21 cellular contexts compared by ENCODE assay signal in the genomic region with DNA sequence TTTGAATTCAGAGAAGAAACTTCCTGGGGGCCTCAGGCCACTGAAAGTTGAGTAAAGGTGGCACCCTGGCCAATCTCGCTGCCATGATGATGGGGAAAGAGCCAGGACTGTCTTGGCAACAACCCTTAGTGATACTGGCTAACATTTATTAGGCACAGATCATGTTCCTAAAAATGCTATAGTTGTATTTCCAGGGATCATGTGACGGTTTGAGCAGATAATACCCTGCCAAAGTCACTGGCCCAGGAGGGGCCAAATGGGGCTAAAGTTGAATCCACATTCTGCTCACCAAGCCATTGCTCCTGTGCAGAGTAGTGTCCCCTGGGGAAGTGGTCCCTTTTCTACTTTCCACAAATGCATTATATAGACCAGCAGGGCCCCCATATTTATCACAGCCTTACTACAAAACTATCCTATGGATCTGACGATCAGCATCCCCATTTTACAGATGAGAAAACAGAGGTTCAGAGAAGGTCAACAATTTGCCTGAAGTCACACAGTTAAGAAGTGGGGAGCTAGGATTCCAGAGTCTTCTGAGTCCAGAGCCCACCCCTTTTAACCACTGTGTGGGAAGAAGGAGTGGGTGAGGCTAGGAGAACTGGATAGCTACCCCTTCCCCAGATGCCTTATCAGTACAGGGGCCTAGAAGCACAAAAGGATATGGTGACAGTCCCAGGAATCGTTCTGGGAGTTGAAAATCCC.
DNase-seq lines count a peak whose midpoint lies in the region; ATAC-seq, FAIRE-seq and TF ChIP-seq lines count a peak whose summit lies in the region.
"Had no signal": no experiment of that assay in that cellular context is flagged by ENCODE, and none has a peak within 500 bp of the region (broad histone marks: within the 10 kb centered on the region; RNA-seq: fewer than 3 reads in every experiment).

No MANE protein-coding gene starts in this region.

- peaks cover 3% of the 10 kb centered on the region for H3K36me3 Mint-ChIP-seq in neural crest cell (ENCODE audit: low read depth)
- H3K36me3 Mint-ChIP-seq: CD14-positive monocyte; CD8-positive, alpha-beta T cell had no signal

- POLR2A ChIA-PET in HepG2 (lab: Yijun Ruan, JAX) = no interaction called here

- no TSS peak for BruUV-seq in HepG2 (replicated peaks; lab: Mats Ljungman, UMichigan)

- TF ChIP-seq EP300 in HepG2 (IDR thresholded peaks at IDR 0.05; ENCODE audit: low read depth in 2 of 2, low read length in 2 of 2) = no peak
- no peak for TF ChIP-seq EP300 in HepG2 (CRISPR knock-in tag; IDR thresholded peaks at IDR 0.05; ENCODE audit: borderline replicate concordance)
- TF ChIP-seq EP300 in upper lobe of left lung (IDR thresholded peaks at IDR 0.05) = no peak

- TF ChIP-seq POLR2A in HepG2 (IDR thresholded peaks at IDR 0.05; ENCODE audit: insufficient read depth in 1 of 2, low read depth in 2 of 2, low read length in 2 of 2) = no peak
- TF ChIP-seq POLR2A in right lobe of liver (IDR thresholded peaks at IDR 0.05) = no peak
- no peak for TF ChIP-seq POLR2A in upper lobe of left lung (IDR thresholded peaks at IDR 0.05)

- ATAC-seq in Right ventricle myocardium inferior (peak; percentile 26), HepG2 (no peak), right lobe of liver (no peak), upper lobe of left lung (ENCODE audit: low FRiP score in 2 of 2) (no peak)
- ATAC-seq: CD8-positive, alpha-beta T cell; HCT116 had no signal

- FAIRE-seq in HepG2 (lab: Jason Lieb, UNC) = no peak
- FAIRE-seq: D721Med, G401.6, GM12891 had no signal

- H3K4me3 Mint-ChIP-seq in neural crest cell = no peak overlapping the region
- H3K4me3 Mint-ChIP-seq: CD14-positive monocyte; CD8-positive, alpha-beta T cell had no signal

- no peaks in the 10 kb centered on the region for H3K9me3 ChIP-seq in left ventricle myocardium inferior (replicated peaks)
- H3K9me3 ChIP-seq in HepG2 (ENCODE audit: low read length) = no peaks in the 10 kb centered on the region
- no peaks in the 10 kb centered on the region for H3K9me3 ChIP-seq in right lobe of liver
- H3K9me3 ChIP-seq in upper lobe of left lung = no peaks in the 10 kb centered on the region

- no peak for TF ChIP-seq CTCF in left ventricle myocardium inferior (IDR thresholded peaks at IDR 0.05; ENCODE audit: borderline replicate concordance)
- no peak for TF ChIP-seq CTCF in HepG2 (CRISPR knock-in tag; IDR thresholded peaks at IDR 0.05)
- TF ChIP-seq CTCF in right lobe of liver (IDR thresholded peaks at IDR 0.05) = no peak
- no peak for TF ChIP-seq CTCF in neural crest cell (conservative IDR thresholded peaks at IDR 0.05)
- no peak for TF ChIP-seq CTCF in upper lobe of left lung (IDR thresholded peaks at IDR 0.05)

- no peak for DNase-seq in Right ventricle myocardium inferior (ENCODE audit: missing footprints)
- DNase-seq in left ventricle myocardium inferior = no peak
- no peak for DNase-seq in HepG2 (ENCODE audit: low spot score)
- DNase-seq in right lobe of liver = no peak
- DNase-seq in neural crest cell (ENCODE audit: low read depth, low spot score) = no peak
- no peak for DNase-seq in upper lobe of left lung
- no peak for DNase-seq in cerebellum (ENCODE audit: low spot score)
- DNase-seq: CD8-positive, alpha-beta T cell; COR-L47; DMS153; DMS79 treated with DMSO at 0.1 percent for 48 hours; EL; GOT3; IMR-90 had no signal

- TF ChIP-seq RAD21 in HepG2 (CRISPR knock-in tag; IDR thresholded peaks at IDR 0.05) = no peak

- in situ Hi-C loops in HepG2 (cut with HindIII; ENCODE audit: extremely low pct_ligation_motif_present, low pct_unique_long_range_greater_than_20kb) = no loop called here

- no peak overlapping the region for H3K9ac ChIP-seq in HepG2 (ENCODE audit: insufficient read depth, low read depth, low read length)

- H3K4me1 Mint-ChIP-seq in neural crest cell = peaks cover 68% of the 10 kb centered on the region
- H3K4me1 Mint-ChIP-seq: CD14-positive monocyte had no signal

- no peak overlapping the region for H3K4me2 ChIP-seq in HepG2 (ENCODE audit: low read depth, low read length)

- no peaks in the 10 kb centered on the region for H3K27me3 ChIP-seq in left ventricle myocardium inferior (ENCODE audit: low read depth)
- peaks cover 0 to 15% of the 10 kb centered on the region in 2 experiments; a peak in 3 of 5 replicates for H3K27me3 ChIP-seq in HepG2 (ENCODE audit: control insufficient read depth in 1 of 2, insufficient read depth in 2 of 2, low read length in 2 of 2)
- no peaks in the 10 kb centered on the region for H3K27me3 ChIP-seq in right lobe of liver
- H3K27me3 ChIP-seq in upper lobe of left lung = no peaks in the 10 kb centered on the region

- no peaks in the 10 kb centered on the region for H3K79me2 ChIP-seq in HepG2 (ENCODE audit: insufficient read depth, low read length)

- WGBS in HepG2 (ENCODE audit: low lambda C conversion rate) = 13% methylated on average over 4 of the region's 4 CpGs
- WGBS in right lobe of liver (ENCODE audit: insufficient coverage, low coverage, low lambda C conversion rate, missing lambda C conversion rate) = 54% methylated on average over 2 of the region's 4 CpGs
- 81 to 85% methylated on average over 4 of the region's 4 CpGs for WGBS in upper lobe of left lung, 2 donors

- H3K27ac Mint-ChIP-seq in neural crest cell (ENCODE audit: unreplicated experiment) = peak overlapping the region; percentile 64
- H3K27ac Mint-ChIP-seq: CD8-positive, alpha-beta T cell had no signal

- H3K9me3 Mint-ChIP-seq in neural crest cell = no peaks in the 10 kb centered on the region
- H3K9me3 Mint-ChIP-seq: CD8-positive, alpha-beta T cell had no signal

- H3K27ac ChIP-seq in left ventricle myocardium inferior (replicated peaks) (no peak overlapping the region), HepG2 (ENCODE audit: extremely low read length, insufficient read depth, low read length) (no peak overlapping the region), right lobe of liver (no peak overlapping the region), upper lobe of left lung (no peak overlapping the region)
- H3K27ac ChIP-seq: 22Rv1, HL-60 had no signal

- CTCF ChIA-PET in HepG2 (lab: Yijun Ruan, JAX; ENCODE audit: low intra/inter-chr PET ratio, low total read pairs) = no interaction called here

- H3K4me1 ChIP-seq in left ventricle myocardium inferior = peaks cover 9% of the 10 kb centered on the region
- no peaks in the 10 kb centered on the region for H3K4me1 ChIP-seq in HepG2 (ENCODE audit: insufficient read depth, low read length)
- no peaks in the 10 kb centered on the region for H3K4me1 ChIP-seq in right lobe of liver
- no peaks in the 10 kb centered on the region for H3K4me1 ChIP-seq in upper lobe of left lung

- H2AFZ ChIP-seq in HepG2 (ENCODE audit: low read length) = no peak overlapping the region

- H3K36me3 ChIP-seq in left ventricle myocardium inferior = no peaks in the 10 kb centered on the region
- no peaks in the 10 kb centered on the region for H3K36me3 ChIP-seq in HepG2 (replicated peaks in 1 of 2; ENCODE audit: control insufficient read depth in 1 of 2, insufficient read depth in 2 of 2, low read length in 2 of 2)
- H3K36me3 ChIP-seq in right lobe of liver = no peaks in the 10 kb centered on the region
- no peaks in the 10 kb centered on the region for H3K36me3 ChIP-seq in upper lobe of left lung

- H3K4me3 ChIP-seq in left ventricle myocardium inferior = no peak overlapping the region
- H3K4me3 ChIP-seq in HepG2 (replicated peaks in 1 of 3; ENCODE audit: insufficient read depth in 1 of 3, low read depth in 2 of 3, low read length in 3 of 3) = no peak overlapping the region
- H3K4me3 ChIP-seq in right lobe of liver = no peak overlapping the region
- no peak overlapping the region for H3K4me3 ChIP-seq in upper lobe of left lung

- no peaks in the 10 kb centered on the region for H4K20me1 ChIP-seq in HepG2 (ENCODE audit: insufficient read depth, low read length)

- peaks cover 18% of the 10 kb centered on the region for H3K27me3 Mint-ChIP-seq in neural crest cell (ENCODE audit: low read depth)

- intact Hi-C loops in Right ventricle myocardium inferior (cut with DNase I) (no loop called here), left ventricle myocardium inferior (cut with micrococcal nuclease) (no loop called here), HepG2 (cut with micrococcal nuclease; ENCODE audit: unreplicated experiment) (no loop called here), right lobe of liver (cut with DNase I) (no loop called here)

TF ChIP-seq in HepG2, 621 proteins besides CTCF, POLR2A, EP300 and RAD21:
- TF ChIP-seq, protein P1, sequence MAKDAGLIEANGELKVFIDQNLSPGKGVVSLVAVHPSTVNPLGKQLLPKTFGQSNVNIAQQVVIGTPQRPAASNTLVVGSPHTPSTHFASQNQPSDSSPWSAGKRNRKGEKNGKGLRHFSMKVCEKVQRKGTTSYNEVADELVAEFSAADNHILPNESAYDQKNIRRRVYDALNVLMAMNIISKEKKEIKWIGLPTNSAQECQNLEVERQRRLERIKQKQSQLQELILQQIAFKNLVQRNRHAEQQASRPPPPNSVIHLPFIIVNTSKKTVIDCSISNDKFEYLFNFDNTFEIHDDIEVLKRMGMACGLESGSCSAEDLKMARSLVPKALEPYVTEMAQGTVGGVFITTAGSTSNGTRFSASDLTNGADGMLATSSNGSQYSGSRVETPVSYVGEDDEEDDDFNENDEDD (CRISPR knock-in tag; IDR thresholded peaks at IDR 0.05; ENCODE audit: borderline replicate concordance) = no peak
- TF ChIP-seq ZNF629 (CRISPR knock-in tag; conservative IDR thresholded peaks at IDR 0.05) = peak; percentile 31; the same call in 1 of the 2 replicates
